In the genomic region with DNA sequence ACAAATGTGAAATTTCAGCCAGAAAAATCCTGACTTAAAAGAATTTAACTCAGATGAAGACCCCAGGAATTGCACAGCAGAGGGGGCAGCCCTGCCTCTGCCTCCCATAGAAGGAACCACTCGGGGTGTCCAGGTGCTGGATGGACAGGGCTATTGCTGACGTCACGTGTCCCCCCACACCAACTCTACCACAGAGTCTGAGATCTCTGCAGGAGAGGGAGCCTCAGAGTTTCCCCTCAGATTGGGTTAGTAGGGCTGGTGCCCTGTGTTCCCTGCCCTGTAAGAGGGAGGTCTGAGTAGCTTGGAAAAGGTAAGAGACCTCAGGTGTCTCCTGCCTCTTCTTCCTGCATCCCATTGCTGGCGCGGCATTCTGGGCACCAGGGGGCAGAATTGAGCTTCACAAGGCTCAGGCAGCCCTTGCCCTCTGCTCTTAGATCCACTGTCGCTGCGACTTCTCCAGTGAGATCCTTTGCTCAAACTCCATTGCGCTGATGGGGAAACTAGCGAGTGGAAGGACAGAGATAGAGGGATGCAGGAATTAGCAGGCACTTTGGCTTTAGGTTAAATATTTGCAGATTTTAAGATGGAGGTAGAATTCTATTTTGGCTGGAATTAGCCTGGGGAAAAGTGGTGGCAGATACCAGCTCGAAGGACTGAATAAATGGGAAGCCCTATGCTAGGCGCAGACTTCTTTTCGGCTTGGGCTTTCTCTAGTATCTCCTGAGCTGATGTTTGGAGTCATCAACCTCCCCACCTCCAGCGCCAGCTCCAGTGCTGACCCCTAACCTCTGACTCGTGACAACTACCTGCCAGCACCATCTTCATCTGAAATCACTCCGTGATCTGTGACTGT, we compare ENCODE assay signal across 1 cellular context.
TF ChIP-seq lines count a peak whose summit lies in the region.

No MANE protein-coding gene starts in this region.

TF ChIP-seq in K562, 482 proteins besides CTCF, POLR2A, EP300 and RAD21 (continued from another document and continues in another):
- TF ChIP-seq, protein P1, sequence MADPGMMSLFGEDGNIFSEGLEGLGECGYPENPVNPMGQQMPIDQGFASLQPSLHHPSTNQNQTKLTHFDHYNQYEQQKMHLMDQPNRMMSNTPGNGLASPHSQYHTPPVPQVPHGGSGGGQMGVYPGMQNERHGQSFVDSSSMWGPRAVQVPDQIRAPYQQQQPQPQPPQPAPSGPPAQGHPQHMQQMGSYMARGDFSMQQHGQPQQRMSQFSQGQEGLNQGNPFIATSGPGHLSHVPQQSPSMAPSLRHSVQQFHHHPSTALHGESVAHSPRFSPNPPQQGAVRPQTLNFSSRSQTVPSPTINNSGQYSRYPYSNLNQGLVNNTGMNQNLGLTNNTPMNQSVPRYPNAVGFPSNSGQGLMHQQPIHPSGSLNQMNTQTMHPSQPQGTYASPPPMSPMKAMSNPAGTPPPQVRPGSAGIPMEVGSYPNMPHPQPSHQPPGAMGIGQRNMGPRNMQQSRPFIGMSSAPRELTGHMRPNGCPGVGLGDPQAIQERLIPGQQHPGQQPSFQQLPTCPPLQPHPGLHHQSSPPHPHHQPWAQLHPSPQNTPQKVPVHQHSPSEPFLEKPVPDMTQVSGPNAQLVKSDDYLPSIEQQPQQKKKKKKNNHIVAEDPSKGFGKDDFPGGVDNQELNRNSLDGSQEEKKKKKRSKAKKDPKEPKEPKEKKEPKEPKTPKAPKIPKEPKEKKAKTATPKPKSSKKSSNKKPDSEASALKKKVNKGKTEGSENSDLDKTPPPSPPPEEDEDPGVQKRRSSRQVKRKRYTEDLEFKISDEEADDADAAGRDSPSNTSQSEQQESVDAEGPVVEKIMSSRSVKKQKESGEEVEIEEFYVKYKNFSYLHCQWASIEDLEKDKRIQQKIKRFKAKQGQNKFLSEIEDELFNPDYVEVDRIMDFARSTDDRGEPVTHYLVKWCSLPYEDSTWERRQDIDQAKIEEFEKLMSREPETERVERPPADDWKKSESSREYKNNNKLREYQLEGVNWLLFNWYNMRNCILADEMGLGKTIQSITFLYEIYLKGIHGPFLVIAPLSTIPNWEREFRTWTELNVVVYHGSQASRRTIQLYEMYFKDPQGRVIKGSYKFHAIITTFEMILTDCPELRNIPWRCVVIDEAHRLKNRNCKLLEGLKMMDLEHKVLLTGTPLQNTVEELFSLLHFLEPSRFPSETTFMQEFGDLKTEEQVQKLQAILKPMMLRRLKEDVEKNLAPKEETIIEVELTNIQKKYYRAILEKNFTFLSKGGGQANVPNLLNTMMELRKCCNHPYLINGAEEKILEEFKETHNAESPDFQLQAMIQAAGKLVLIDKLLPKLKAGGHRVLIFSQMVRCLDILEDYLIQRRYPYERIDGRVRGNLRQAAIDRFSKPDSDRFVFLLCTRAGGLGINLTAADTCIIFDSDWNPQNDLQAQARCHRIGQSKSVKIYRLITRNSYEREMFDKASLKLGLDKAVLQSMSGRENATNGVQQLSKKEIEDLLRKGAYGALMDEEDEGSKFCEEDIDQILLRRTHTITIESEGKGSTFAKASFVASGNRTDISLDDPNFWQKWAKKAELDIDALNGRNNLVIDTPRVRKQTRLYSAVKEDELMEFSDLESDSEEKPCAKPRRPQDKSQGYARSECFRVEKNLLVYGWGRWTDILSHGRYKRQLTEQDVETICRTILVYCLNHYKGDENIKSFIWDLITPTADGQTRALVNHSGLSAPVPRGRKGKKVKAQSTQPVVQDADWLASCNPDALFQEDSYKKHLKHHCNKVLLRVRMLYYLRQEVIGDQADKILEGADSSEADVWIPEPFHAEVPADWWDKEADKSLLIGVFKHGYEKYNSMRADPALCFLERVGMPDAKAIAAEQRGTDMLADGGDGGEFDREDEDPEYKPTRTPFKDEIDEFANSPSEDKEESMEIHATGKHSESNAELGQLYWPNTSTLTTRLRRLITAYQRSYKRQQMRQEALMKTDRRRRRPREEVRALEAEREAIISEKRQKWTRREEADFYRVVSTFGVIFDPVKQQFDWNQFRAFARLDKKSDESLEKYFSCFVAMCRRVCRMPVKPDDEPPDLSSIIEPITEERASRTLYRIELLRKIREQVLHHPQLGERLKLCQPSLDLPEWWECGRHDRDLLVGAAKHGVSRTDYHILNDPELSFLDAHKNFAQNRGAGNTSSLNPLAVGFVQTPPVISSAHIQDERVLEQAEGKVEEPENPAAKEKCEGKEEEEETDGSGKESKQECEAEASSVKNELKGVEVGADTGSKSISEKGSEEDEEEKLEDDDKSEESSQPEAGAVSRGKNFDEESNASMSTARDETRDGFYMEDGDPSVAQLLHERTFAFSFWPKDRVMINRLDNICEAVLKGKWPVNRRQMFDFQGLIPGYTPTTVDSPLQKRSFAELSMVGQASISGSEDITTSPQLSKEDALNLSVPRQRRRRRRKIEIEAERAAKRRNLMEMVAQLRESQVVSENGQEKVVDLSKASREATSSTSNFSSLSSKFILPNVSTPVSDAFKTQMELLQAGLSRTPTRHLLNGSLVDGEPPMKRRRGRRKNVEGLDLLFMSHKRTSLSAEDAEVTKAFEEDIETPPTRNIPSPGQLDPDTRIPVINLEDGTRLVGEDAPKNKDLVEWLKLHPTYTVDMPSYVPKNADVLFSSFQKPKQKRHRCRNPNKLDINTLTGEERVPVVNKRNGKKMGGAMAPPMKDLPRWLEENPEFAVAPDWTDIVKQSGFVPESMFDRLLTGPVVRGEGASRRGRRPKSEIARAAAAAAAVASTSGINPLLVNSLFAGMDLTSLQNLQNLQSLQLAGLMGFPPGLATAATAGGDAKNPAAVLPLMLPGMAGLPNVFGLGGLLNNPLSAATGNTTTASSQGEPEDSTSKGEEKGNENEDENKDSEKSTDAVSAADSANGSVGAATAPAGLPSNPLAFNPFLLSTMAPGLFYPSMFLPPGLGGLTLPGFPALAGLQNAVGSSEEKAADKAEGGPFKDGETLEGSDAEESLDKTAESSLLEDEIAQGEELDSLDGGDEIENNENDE (IDR thresholded peaks at IDR 0.05; ENCODE audit: low read depth, low read length) = no peak
- TF ChIP-seq GATAD2A (IDR thresholded peaks at IDR 0.05) (no peak), ILK (tag; IDR thresholded peaks at IDR 0.05; ENCODE audit: borderline replicate concordance, low read depth) (no peak), ZNF134 (CRISPR knock-in tag; conservative IDR thresholded peaks at IDR 0.05) (no peak), FOXJ2 (tag; IDR thresholded peaks at IDR 0.05) (no peak), RBM25 (IDR thresholded peaks at IDR 0.05; ENCODE audit: low read depth, low read length, severe bottlenecking) (no peak), ETV6 (IDR thresholded peaks at IDR 0.05; ENCODE audit: borderline replicate concordance in 1 of 2, low read depth in 2 of 2, low read length in 1 of 2) (no peak), ETV6 (CRISPR knock-in tag; IDR thresholded peaks at IDR 0.05; ENCODE audit: borderline replicate concordance) (no peak), RBFOX2 (IDR thresholded peaks at IDR 0.05; ENCODE audit: low read depth, low read length) (no peak), ARHGAP35 (IDR thresholded peaks at IDR 0.05; ENCODE audit: partially characterized antibody) (no peak), ZNF445 (CRISPR knock-in tag; IDR thresholded peaks at IDR 0.05; ENCODE audit: low read depth) (no peak), ZNF717 (CRISPR knock-in tag; IDR thresholded peaks at IDR 0.05) (no peak), TCFL5 (CRISPR knock-in tag; conservative IDR thresholded peaks at IDR 0.05) (no peak), ZNF324 (CRISPR knock-in tag; IDR thresholded peaks at IDR 0.05) (no peak), RBM39 (optimal IDR thresholded peaks at IDR 0.05; ENCODE audit: low read depth, low read length) (peak; percentile 45), MECOM (CRISPR knock-in tag; IDR thresholded peaks at IDR 0.05) (no peak), BACH1 (tag; IDR thresholded peaks at IDR 0.05) (no peak), NEUROD1 (IDR thresholded peaks at IDR 0.05; ENCODE audit: borderline replicate concordance, low read depth, low read length, partially characterized antibody) (no peak), MTF1 (CRISPR knock-in tag; IDR thresholded peaks at IDR 0.05; ENCODE audit: borderline replicate concordance) (no peak), TFAM (CRISPR knock-in tag; conservative IDR thresholded peaks at IDR 0.05) (no peak), SPI1 (IDR thresholded peaks at IDR 0.05; ENCODE audit: borderline replicate concordance, low read depth, low read length) (no peak), ZBTB1 (CRISPR knock-in tag; IDR thresholded peaks at IDR 0.05; ENCODE audit: borderline replicate concordance, low read depth) (no peak), ZNF217 (CRISPR knock-in tag; IDR thresholded peaks at IDR 0.05) (no peak), MXI1 (IDR thresholded peaks at IDR 0.05; ENCODE audit: low read depth, low read length) (no peak), GABPA (tag; conservative IDR thresholded peaks at IDR 0.05; ENCODE audit: low read depth) (no peak), TAF15 (IDR thresholded peaks at IDR 0.05; ENCODE audit: low read depth, low read length) (no peak), TAF1 (IDR thresholded peaks at IDR 0.05; ENCODE audit: control insufficient read depth, extremely low read depth, insufficient read depth, low read length, severe bottlenecking) (no peak), LEF1 (IDR thresholded peaks at IDR 0.05) (no peak), MAFK (IDR thresholded peaks at IDR 0.05; ENCODE audit: low read length) (no peak), SUPT5H (IDR thresholded peaks at IDR 0.05) (no peak)
- TF ChIP-seq, protein P2, sequence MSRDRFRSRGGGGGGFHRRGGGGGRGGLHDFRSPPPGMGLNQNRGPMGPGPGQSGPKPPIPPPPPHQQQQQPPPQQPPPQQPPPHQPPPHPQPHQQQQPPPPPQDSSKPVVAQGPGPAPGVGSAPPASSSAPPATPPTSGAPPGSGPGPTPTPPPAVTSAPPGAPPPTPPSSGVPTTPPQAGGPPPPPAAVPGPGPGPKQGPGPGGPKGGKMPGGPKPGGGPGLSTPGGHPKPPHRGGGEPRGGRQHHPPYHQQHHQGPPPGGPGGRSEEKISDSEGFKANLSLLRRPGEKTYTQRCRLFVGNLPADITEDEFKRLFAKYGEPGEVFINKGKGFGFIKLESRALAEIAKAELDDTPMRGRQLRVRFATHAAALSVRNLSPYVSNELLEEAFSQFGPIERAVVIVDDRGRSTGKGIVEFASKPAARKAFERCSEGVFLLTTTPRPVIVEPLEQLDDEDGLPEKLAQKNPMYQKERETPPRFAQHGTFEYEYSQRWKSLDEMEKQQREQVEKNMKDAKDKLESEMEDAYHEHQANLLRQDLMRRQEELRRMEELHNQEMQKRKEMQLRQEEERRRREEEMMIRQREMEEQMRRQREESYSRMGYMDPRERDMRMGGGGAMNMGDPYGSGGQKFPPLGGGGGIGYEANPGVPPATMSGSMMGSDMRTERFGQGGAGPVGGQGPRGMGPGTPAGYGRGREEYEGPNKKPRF (IDR thresholded peaks at IDR 0.05; ENCODE audit: low read depth, low read length) = no peak
- TF ChIP-seq, protein P3, sequence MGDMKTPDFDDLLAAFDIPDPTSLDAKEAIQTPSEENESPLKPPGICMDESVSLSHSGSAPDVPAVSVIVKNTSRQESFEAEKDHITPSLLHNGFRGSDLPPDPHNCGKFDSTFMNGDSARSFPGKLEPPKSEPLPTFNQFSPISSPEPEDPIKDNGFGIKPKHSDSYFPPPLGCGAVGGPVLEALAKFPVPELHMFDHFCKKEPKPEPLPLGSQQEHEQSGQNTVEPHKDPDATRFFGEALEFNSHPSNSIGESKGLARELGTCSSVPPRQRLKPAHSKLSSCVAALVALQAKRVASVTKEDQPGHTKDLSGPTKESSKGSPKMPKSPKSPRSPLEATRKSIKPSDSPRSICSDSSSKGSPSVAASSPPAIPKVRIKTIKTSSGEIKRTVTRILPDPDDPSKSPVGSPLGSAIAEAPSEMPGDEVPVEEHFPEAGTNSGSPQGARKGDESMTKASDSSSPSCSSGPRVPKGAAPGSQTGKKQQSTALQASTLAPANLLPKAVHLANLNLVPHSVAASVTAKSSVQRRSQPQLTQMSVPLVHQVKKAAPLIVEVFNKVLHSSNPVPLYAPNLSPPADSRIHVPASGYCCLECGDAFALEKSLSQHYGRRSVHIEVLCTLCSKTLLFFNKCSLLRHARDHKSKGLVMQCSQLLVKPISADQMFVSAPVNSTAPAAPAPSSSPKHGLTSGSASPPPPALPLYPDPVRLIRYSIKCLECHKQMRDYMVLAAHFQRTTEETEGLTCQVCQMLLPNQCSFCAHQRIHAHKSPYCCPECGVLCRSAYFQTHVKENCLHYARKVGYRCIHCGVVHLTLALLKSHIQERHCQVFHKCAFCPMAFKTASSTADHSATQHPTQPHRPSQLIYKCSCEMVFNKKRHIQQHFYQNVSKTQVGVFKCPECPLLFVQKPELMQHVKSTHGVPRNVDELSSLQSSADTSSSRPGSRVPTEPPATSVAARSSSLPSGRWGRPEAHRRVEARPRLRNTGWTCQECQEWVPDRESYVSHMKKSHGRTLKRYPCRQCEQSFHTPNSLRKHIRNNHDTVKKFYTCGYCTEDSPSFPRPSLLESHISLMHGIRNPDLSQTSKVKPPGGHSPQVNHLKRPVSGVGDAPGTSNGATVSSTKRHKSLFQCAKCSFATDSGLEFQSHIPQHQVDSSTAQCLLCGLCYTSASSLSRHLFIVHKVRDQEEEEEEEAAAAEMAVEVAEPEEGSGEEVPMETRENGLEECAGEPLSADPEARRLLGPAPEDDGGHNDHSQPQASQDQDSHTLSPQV (IDR thresholded peaks at IDR 0.05) = no peak
- TF ChIP-seq, protein P4, sequence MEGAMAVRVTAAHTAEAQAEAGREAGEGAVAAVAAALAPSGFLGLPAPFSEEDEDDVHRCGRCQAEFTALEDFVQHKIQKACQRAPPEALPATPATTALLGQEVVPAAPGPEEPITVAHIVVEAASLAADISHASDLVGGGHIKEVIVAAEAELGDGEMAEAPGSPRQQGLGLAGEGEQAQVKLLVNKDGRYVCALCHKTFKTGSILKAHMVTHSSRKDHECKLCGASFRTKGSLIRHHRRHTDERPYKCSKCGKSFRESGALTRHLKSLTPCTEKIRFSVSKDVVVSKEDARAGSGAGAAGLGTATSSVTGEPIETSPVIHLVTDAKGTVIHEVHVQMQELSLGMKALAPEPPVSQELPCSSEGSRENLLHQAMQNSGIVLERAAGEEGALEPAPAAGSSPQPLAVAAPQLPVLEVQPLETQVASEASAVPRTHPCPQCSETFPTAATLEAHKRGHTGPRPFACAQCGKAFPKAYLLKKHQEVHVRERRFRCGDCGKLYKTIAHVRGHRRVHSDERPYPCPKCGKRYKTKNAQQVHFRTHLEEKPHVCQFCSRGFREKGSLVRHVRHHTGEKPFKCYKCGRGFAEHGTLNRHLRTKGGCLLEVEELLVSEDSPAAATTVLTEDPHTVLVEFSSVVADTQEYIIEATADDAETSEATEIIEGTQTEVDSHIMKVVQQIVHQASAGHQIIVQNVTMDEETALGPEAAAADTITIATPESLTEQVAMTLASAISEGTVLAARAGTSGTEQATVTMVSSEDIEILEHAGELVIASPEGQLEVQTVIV (CRISPR knock-in tag; IDR thresholded peaks at IDR 0.05; ENCODE audit: borderline replicate concordance) = 0 out of 2 replicates have a peak, but pooled peaks have one; percentile 34
- TF ChIP-seq, protein P5, sequence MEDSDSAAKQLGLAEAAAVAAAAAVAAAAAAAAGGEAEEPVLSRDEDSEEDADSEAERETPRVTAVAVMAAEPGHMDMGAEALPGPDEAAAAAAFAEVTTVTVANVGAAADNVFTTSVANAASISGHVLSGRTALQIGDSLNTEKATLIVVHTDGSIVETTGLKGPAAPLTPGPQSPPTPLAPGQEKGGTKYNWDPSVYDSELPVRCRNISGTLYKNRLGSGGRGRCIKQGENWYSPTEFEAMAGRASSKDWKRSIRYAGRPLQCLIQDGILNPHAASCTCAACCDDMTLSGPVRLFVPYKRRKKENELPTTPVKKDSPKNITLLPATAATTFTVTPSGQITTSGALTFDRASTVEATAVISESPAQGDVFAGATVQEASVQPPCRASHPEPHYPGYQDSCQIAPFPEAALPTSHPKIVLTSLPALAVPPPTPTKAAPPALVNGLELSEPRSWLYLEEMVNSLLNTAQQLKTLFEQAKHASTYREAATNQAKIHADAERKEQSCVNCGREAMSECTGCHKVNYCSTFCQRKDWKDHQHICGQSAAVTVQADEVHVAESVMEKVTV (CRISPR knock-in tag; IDR thresholded peaks at IDR 0.05) = peak; percentile 69
- TF ChIP-seq, protein P6, sequence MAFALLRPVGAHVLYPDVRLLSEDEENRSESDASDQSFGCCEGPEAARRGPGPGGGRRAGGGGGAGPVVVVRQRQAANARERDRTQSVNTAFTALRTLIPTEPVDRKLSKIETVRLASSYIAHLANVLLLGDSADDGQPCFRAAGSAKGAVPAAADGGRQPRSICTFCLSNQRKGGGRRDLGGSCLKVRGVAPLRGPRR (CRISPR knock-in tag; IDR thresholded peaks at IDR 0.05) = no peak
